In the genomic region with DNA sequence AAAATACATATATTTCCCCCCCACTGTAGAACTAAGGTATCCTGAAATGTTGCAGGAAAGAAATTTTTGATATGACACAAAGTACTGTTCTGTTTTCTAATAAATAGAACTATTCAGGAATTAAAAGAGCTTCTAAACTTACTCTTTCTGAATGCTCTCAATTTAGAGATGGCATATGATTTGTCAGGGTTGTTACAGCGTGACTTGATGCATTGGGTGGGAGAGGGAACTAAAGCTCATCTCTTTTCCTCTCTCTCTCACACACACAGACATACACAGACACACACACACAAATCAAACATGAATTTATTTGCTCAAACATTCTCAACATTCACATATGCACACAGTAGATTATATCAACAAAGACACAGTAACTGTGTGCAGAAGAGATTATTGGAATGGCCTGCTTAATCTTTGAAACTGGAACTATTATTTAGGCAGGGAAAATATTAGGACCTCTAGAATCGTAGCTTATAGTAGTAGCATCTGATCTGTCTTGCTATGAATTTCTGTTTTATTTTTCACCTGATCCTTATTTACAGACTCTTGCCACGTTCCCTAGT, we compare ENCODE assay signal across 30 cellular contexts.
"Had no signal": no experiment of that assay in that cellular context is flagged by ENCODE, and none has a peak within 500 bp of the region (broad histone marks: within the 10 kb centered on the region; RNA-seq: fewer than 3 reads in every experiment).

No MANE protein-coding gene starts in this region.

- FAIRE-seq: endometrium, endothelial cell of umbilical vein had no signal

- H3K36me3 ChIP-seq: adrenal gland, colonic mucosa, gastrocnemius medialis, heart left ventricle had no signal

- H3K4me1 ChIP-seq: adrenal gland, body of pancreas, colonic mucosa, gastrocnemius medialis, heart left ventricle had no signal

- H3K9me3 ChIP-seq: adrenal gland, body of pancreas, colonic mucosa, gastrocnemius medialis, heart left ventricle had no signal

- ATAC-seq: activated CD4-positive, alpha-beta T cell treated with anti-CD3 and anti-CD28 coated beads for 36 hours; activated CD8-positive, alpha-beta memory T cell treated with anti-CD3 and anti-CD28 coated beads, Interleukin-2, amount 10 ng/mL, durations not matched to agents 7 days and 5 days; activated CD8-positive, alpha-beta T cell treated with anti-CD3 and anti-CD28 coated beads, Interleukin-2, amount 10 ng/mL, durations not matched to agents 7 days and 5 days; activated naive CD8-positive, alpha-beta T cell treated with anti-CD3 and anti-CD28 coated beads, Interleukin-2, amount 50 U/mL, for 24 hours; body of pancreas; esophagus mucosa; gastrocnemius medialis; heart left ventricle had no signal

- H3K4me3 ChIP-seq: adrenal gland, body of pancreas, colonic mucosa, gastrocnemius medialis, heart left ventricle had no signal

- H3K27me3 ChIP-seq: adrenal gland, body of pancreas, colonic mucosa, gastrocnemius medialis, heart left ventricle had no signal

- DNase-seq: activated CD4-positive, alpha-beta memory T cell treated with anti-CD3 and anti-CD28 coated beads for 36 hours; activated CD4-positive, alpha-beta T cell treated with anti-CD3 and anti-CD28 coated beads for 36 hours; activated CD4-positive, alpha-beta T cell treated with anti-CD3 and anti-CD28 coated beads, Interleukin-2, amount 10 ng/mL, durations not matched to agents 24 days and 14 days; activated CD4-positive, CD25-positive, alpha-beta regulatory T cell; activated CD4-positive, CD25-positive, alpha-beta regulatory T cell treated with anti-CD3 and anti-CD28 coated beads, Interleukin-2, amount 50 U/mL, for 72 hours; activated CD8-positive, alpha-beta memory T cell treated with anti-CD3 and anti-CD28 coated beads, Interleukin-2, amount 10 ng/mL, durations not matched to agents 7 days and 5 days; activated CD8-positive, alpha-beta memory T cell treated with anti-CD3 and anti-CD28 coated beads, Interleukin-2, amount 50 U/mL, for 4 hours; activated CD8-positive, alpha-beta T cell treated with anti-CD3 and anti-CD28 coated beads, Interleukin-2, amount 10 ng/mL, durations not matched to agents 7 days and 5 days; activated effector memory CD4-positive, alpha-beta T cell treated with anti-CD3 and anti-CD28 coated beads, Interleukin-2, amount 50 U/mL, for 16 hours; activated naive CD4-positive, alpha-beta T cell treated with anti-CD3 and anti-CD28 coated beads for 36 hours; activated naive CD8-positive, alpha-beta T cell treated with anti-CD3 and anti-CD28 coated beads for 36 hours; activated naive CD8-positive, alpha-beta T cell treated with anti-CD3 and anti-CD28 coated beads, Interleukin-2, amount 50 U/mL, for 24 hours; activated T-cell treated with anti-CD3 and anti-CD28 coated beads, Interleukin-2, amount 50 U/mL, for 1 hour; activated T-cell treated with anti-CD3 and anti-CD28 coated beads, Interleukin-2, amount 50 U/mL, for 48 hours; adrenal gland; amygdala; aorta; body of pancreas; central memory CD4-positive, alpha-beta T cell; cerebellar nuclear complex; colonic mucosa; effector CD8-positive, alpha-beta T cell; foreskin fibroblast; gastrocnemius medialis; glutamatergic neuron; heart left ventricle; hypothalamus had no signal

- H3K27ac ChIP-seq: adrenal gland, body of pancreas, colonic mucosa, gastrocnemius medialis, heart left ventricle had no signal
